8 cellular contexts compared by ENCODE assay signal in genomic region chr16:66741131-66741900, GRCh38. TPM values are rescaled to one million over a fixed set of nuclear protein-coding genes. Genes with fewer than 3 reads are reported as not detected.
DNase-seq lines count a peak whose midpoint lies in the region; ATAC-seq and TF ChIP-seq lines count a peak whose summit lies in the region.

No MANE protein-coding gene starts in this region.

- H3K9me2 ChIP-seq in GM23248 (ENCODE audit: insufficient read depth), result no peaks in the 10 kb centered on the region

- H3K27ac ChIP-seq in GM23248, result peak overlapping the region; percentile 91
- peak overlapping the region; percentile 43 for H3K27ac ChIP-seq in foreskin keratinocyte

- TF ChIP-seq CTCF in foreskin keratinocyte (conservative IDR thresholded peaks at IDR 0.05) (no peak), osteocyte (IDR thresholded peaks at IDR 0.05) (no peak)

- peaks cover 45% of the 10 kb centered on the region for H3F3A ChIP-seq in GM23248 (ENCODE audit: insufficient read depth)

- H2AFZ ChIP-seq in GM23248, result no peak overlapping the region; the same call in 1 of the 2 replicates

- H3K36me3 ChIP-seq in GM23248 (ENCODE audit: low read depth), result peaks cover 43% of the 10 kb centered on the region

- ATAC-seq in foreskin keratinocyte (peak; percentile 47), GM19452 (IDR thresholded peaks at IDR 0.05; ENCODE audit: unreplicated experiment) (no peak), GM21526 (IDR thresholded peaks at IDR 0.05; ENCODE audit: low FRiP score, unreplicated experiment) (no peak)

- WGBS in GM23248 (ENCODE audit: low coverage in 1 of 2, low lambda C conversion rate in 2 of 2, missing lambda C conversion rate in 2 of 2), 2 experiments, result 7 to 8% methylated on average over 10 of the region's 10 CpGs

- H3K4me3 Mint-ChIP-seq in osteocyte (ENCODE audit: unreplicated experiment), result peak overlapping the region; percentile 24

- peak overlapping the region; percentile 72 for H3K9ac ChIP-seq in GM23248

- peak overlapping the region; percentile 18; the same call in 1 of the 2 replicates for H3K4me3 ChIP-seq in GM23248

- in situ Hi-C loops in GM23248 (cut with MboI), result no loop called here

- DNase-seq in GM23248, result peak; percentile 94
- DNase-seq in T1000 (lab: John Stamatoyannopoulos, UW), result peak; percentile 60
- DNase-seq in foreskin keratinocyte, result peak in 1 of 2 donors; percentile 44
- DNase-seq in osteocyte (ENCODE audit: extremely low spot score, unreplicated experiment), result peak; percentile 93
- no peak for DNase-seq in activated CD4-positive, alpha-beta T cell treated with anti-CD3 and anti-CD28 coated beads for 4 hours
- no peak for DNase-seq in NCI-H187 (lab: John Stamatoyannopoulos, UW)

- no peaks in the 10 kb centered on the region for H4K20me1 ChIP-seq in GM23248 (ENCODE audit: insufficient read depth)

- peaks cover 92% of the 10 kb centered on the region for H3K79me2 ChIP-seq in GM23248 (ENCODE audit: insufficient read depth)

- no peaks in the 10 kb centered on the region for H3K9me3 ChIP-seq in GM23248 (ENCODE audit: low read depth)

- H3K36me3 Mint-ChIP-seq in osteocyte (ENCODE audit: unreplicated experiment), result peaks cover 38% of the 10 kb centered on the region

- no peaks in the 10 kb centered on the region for H3K27me3 ChIP-seq in GM23248 (replicated peaks; ENCODE audit: insufficient read depth)
- H3K27me3 ChIP-seq in foreskin keratinocyte, result no peaks in the 10 kb centered on the region

- H3K4me1 ChIP-seq in GM23248 (ENCODE audit: insufficient read depth) (peaks cover 34% of the 10 kb centered on the region), foreskin keratinocyte (peaks cover 21% of the 10 kb centered on the region)

- H3K27me3 Mint-ChIP-seq in osteocyte (ENCODE audit: unreplicated experiment), result no peaks in the 10 kb centered on the region

- H3K4me1 Mint-ChIP-seq in osteocyte (ENCODE audit: unreplicated experiment), result peaks cover 38% of the 10 kb centered on the region

- H3K4me2 ChIP-seq in GM23248 (ENCODE audit: unreplicated experiment), result peak overlapping the region; percentile 54

- no peaks in the 10 kb centered on the region for H3K9me3 Mint-ChIP-seq in osteocyte (ENCODE audit: unreplicated experiment)

- peak overlapping the region; percentile 98 for H3K27ac Mint-ChIP-seq in osteocyte (ENCODE audit: unreplicated experiment)

RNA-seq across cellular contexts. Expression of gene DYNC1LI2, which starts 10.1 kb away (rescaled TPM):
- 80.6 and 89.2 TPM in 2 replicates for total RNA-seq in GM23248 (2014; rRNA removed; shearing (Covaris generic))
- polyA plus RNA-seq in GM23248 (2016; fragmentation: Nextera tagmentation; extraction: Ambion mirVana), result 173 TPM in 2 replicates
- total RNA-seq in foreskin keratinocyte, result 61.7 and 69.7 TPM in 2 replicates
- polyA plus RNA-seq in foreskin keratinocyte, result 18.1 and 19.5 TPM in 2 replicates
- 139 and 151 TPM in 2 replicates for total RNA-seq in osteocyte

RNA-seq across cellular contexts. Expression of gene CMTM4, which starts 44.8 kb away (rescaled TPM):
- 19.5 and 21.1 TPM in 2 replicates for total RNA-seq in GM23248 (2014; rRNA removed; shearing (Covaris generic))
- 3.2 and 3.5 TPM in 2 replicates for polyA plus RNA-seq in GM23248 (2016; fragmentation: Nextera tagmentation; extraction: Ambion mirVana)
- 18.8 and 20.3 TPM in 2 replicates for total RNA-seq in foreskin keratinocyte
- polyA plus RNA-seq in foreskin keratinocyte, result 5.4 and 6.6 TPM in 2 replicates
- total RNA-seq in osteocyte, result 22.8 and 24.4 TPM in 2 replicates

Comparison
In these comparisons a context has a peak if more than half of its experiments do, and no peak if none do; other contexts are left out.
1. DNase-seq: peak in GM23248 (single experiment), T1000 (single experiment) and osteocyte (single experiment); none in activated CD4-positive, alpha-beta T cell treated with anti-CD3 and anti-CD28 coated beads for 4 hours (0 of 2) and NCI-H187 (0 of 2).